ENCODE assay signal across 24 cellular contexts in the genomic region with DNA sequence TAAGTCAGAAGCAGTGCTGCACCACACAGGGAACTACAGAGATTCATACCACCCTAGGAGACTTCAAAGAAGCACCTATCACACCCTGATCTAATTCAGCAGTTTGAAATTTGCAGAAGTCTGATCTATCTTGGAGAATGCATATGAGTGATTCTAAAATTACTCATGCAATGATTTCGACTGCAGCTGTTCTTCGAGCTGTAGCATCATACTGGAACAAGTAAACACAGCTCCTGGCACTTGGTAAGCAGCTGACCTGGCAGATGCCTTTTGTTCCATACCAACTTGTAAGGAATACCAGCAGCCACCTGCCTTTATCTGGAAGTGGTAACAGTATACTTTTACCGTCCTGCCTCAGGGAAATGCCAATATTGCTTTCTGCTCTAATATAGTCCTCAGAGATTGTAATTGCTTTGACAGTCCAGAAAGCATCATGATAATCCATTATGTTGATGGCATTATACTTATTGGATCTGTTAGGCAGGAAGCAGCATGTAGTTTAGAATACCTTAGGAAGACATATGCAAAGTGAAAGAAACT. TPM values are rescaled to one million over a fixed set of nuclear protein-coding genes. Genes with fewer than 3 reads are reported as not detected.
DNase-seq lines count a peak whose midpoint lies in the region; ATAC-seq and TF ChIP-seq lines count a peak whose summit lies in the region.
"Had no signal": no experiment of that assay in that cellular context is flagged by ENCODE, and none has a peak within 500 bp of the region (broad histone marks: within the 10 kb centered on the region; RNA-seq: fewer than 3 reads in every experiment).

No MANE protein-coding gene starts in this region.

- H3K27me3 ChIP-seq in sigmoid colon (no peaks in the 10 kb centered on the region), left lung (peaks cover 0 to 3% of the 10 kb centered on the region in 2 donors)
- H3K27me3 ChIP-seq: BE2C had no signal

- intact Hi-C loops in sigmoid colon (cut with DNase I) = no loop called here
- intact Hi-C loops in left lung (cut with DNase I) = no loop called here

- H3K4me1 ChIP-seq in HEK293 (ENCODE audit: control insufficient read depth, insufficient read depth, low read length) (no peaks in the 10 kb centered on the region), sigmoid colon (no peaks in the 10 kb centered on the region), left lung (no peaks in the 10 kb centered on the region)
- H3K4me1 ChIP-seq: BE2C had no signal

- H3K36me3 ChIP-seq in HEK293 (ENCODE audit: control insufficient read depth in 2 of 2, insufficient read depth in 1 of 2, low read length in 2 of 2) (no peaks in the 10 kb centered on the region), sigmoid colon (no peaks in the 10 kb centered on the region), left lung (no peaks in the 10 kb centered on the region)
- H3K36me3 ChIP-seq: BE2C had no signal

- POLR2A ChIA-PET in HEK293 (lab: Yijun Ruan, JAX) = interaction anchor here (0.6 kb wide), 1 partner anchor 18 kb away, joined by 4 read pairs; no protein-coding TSS in a partner anchor

- ATAC-seq in left lung (no peak), GM21619 (IDR thresholded peaks at IDR 0.05; ENCODE audit: unreplicated experiment) (no peak)
- ATAC-seq: GM12878 had no signal

- no peak overlapping the region for H3K27ac ChIP-seq in HEK293 (ENCODE audit: extremely low read depth, low read depth, low read length)
- no peak overlapping the region for H3K27ac ChIP-seq in sigmoid colon
- no peak overlapping the region for H3K27ac ChIP-seq in left lung

- CTCF ChIA-PET in HEK293 (lab: Yijun Ruan, JAX) = interaction anchor here (2.4 kb wide), 1 partner anchor 10 kb away, joined by 10 read pairs; no protein-coding TSS in a partner anchor

- WGBS in sigmoid colon, 2 donors = 54 to 86% methylated on average over 3 of the region's 3 CpGs

- no peak overlapping the region for H3K4me3 ChIP-seq in HEK293 (ENCODE audit: low read depth, low read length)
- H3K4me3 ChIP-seq in sigmoid colon = no peak overlapping the region
- no peak overlapping the region for H3K4me3 ChIP-seq in left lung
- H3K4me3 ChIP-seq: GM12878 had no signal

- TF ChIP-seq POLR2A in sigmoid colon (IDR thresholded peaks at IDR 0.05) = no peak

- DNase-seq in NCI-H2196 (lab: John Stamatoyannopoulos, UW; ENCODE audit: unreplicated experiment) (peak; percentile 20), fibroblast of peridontal ligament (ENCODE audit: extremely low read depth) (peak; percentile 6), sigmoid colon (peak; percentile 17), left lung (no peak), inferior parietal cortex (ENCODE audit: extremely low spot score) (no peak), NCI-H510A (lab: John Stamatoyannopoulos, UW) (no peak)
- DNase-seq: BE2C; Calu3; CD4-positive, alpha-beta T cell; DMS79 treated with DMSO at 0.1 percent for 48 hours; H7; Kasumi-1; NCI-H1105 treated with DMSO at 0.1 percent for 48 hours; NCI-H187; NCI-H226; NCI-H526 treated with DMSO at 0.1 percent for 48 hours; SHP77 treated with DMSO at 0.1 percent for 48 hours had no signal

- H3K9me3 ChIP-seq in HEK293 (ENCODE audit: control insufficient read depth, insufficient read depth, low read depth, low read length) (no peaks in the 10 kb centered on the region), sigmoid colon (peaks cover 0 to 2% (median 0%) of the 10 kb centered on the region in 4 donors), left lung (peaks cover 0 to 5% of the 10 kb centered on the region in 2 donors)
- H3K9me3 ChIP-seq: BE2C had no signal

- TF ChIP-seq CTCF in HEK293 (tag by site-specific recombination; IDR thresholded peaks at IDR 0.05) (no peak), sigmoid colon (IDR thresholded peaks at IDR 0.05) (no peak), left lung (IDR thresholded peaks at IDR 0.05) (no peak)

- TF ChIP-seq EP300 in sigmoid colon (IDR thresholded peaks at IDR 0.05) = no peak

TF ChIP-seq in HEK293, 187 proteins besides CTCF, POLR2A, EP300 and RAD21:
- TF ChIP-seq ZBTB7A (tag by site-specific recombination; IDR thresholded peaks at IDR 0.05; ENCODE audit: low read depth) (no peak), ZNF157 (tag by site-specific recombination; IDR thresholded peaks at IDR 0.05) (peak; percentile 93)

RNA-seq across cellular contexts. Expression of a gene that starts 25.7 kb away (rescaled TPM):
- not detected for total RNA-seq in sigmoid colon
- under 1 TPM in 1 of 3 donors, not detected in 2; 0.04 TPM for polyA plus RNA-seq in sigmoid colon
- not detected for total RNA-seq in left lung
- total RNA-seq: Calu3; CD4-positive, alpha-beta T cell; G401; GM12878; H7; HT-29; T-helper 1 cell treated with Interleukin-12 subunit alpha and Interleukin-12 subunit beta and Interleukin-4 antibody, amounts not matched to agents 30 ng/mL and 1 ng/mL, for 36 hours had no signal
- polyA plus RNA-seq: GM12878, IgD-negative memory B cell had no signal

RNA-seq across cellular contexts. Expression of a gene that starts 46.3 kb away (rescaled TPM):
- total RNA-seq in sigmoid colon (not detected), left lung (not detected)
- polyA plus RNA-seq in sigmoid colon = not detected
- total RNA-seq: Calu3; CD4-positive, alpha-beta T cell; G401; GM12878; HT-29; T-helper 1 cell treated with Interleukin-12 subunit alpha and Interleukin-12 subunit beta and Interleukin-4 antibody, amounts not matched to agents 30 ng/mL and 1 ng/mL, for 36 hours had no signal
- polyA plus RNA-seq: GM12878, IgD-negative memory B cell had no signal

RNA-seq across cellular contexts. Expression of a gene that starts 51.6 kb away (rescaled TPM):
- 100 to 1,000 TPM in 1 of 4 donors, 10 to 100 TPM in 3; 47.1 to 102 (median 73.1) TPM for total RNA-seq in sigmoid colon
- 10 to 100 TPM; 34.8 to 47.9 (median 36.5) TPM for polyA plus RNA-seq in sigmoid colon
- total RNA-seq in left lung = 100 to 1,000 TPM in 1 of 2 donors, 10 to 100 TPM in 1; 53.6 to 120 TPM

Comparison
In these comparisons a context has a peak if more than half of its experiments do, and no peak if none do; other contexts are left out.
1. DNase-seq: peak in NCI-H2196 (single experiment), fibroblast of peridontal ligament (single experiment) and sigmoid colon (single experiment); none in left lung (0 of 2), inferior parietal cortex (single experiment) and NCI-H510A (single experiment).